9 cellular contexts compared by ENCODE assay signal in the genomic region with DNA sequence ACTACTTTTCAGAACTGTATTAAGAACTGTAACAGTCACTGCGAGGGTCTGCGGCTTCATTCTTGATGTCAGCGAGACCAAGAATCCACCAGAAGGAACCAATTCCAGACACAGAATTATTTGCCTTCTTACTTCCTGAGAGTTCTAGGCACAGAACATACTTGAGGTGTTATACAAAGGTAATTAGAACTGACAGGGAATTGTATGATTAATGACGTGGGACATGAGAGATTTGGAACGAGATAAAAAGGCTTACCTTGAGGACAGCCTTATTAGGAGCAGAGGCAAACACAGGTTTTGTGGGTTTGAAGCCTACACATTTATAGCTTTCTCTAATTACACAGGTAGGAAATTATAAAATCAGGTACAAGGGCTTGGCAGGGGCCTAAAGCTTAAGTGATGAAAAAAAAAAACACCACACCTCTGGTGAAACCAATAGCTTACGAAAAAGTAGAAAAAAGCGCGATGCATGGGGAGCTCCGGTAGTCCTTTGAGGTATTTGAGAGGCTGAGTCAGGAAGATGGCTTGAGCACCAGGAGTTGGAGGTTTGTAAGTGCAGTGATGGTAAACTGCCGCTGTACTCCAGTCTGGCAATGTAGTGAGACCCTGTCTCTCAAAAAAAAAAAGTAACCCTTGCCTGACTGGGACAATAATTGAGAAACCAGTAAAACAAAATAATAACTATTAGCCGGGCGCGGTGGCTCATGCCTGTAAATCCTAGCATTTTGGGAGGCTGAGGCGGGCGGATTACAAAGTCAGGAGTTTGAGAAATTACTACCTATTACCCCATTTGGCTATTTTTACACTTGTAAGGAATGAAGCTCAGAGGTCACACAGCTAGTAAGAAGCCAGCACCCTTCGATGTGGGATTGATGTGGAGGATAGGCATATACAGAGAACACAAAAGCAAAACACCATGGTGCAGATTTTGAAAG. TPM values are rescaled to one million over a fixed set of nuclear protein-coding genes. Genes with fewer than 3 reads are reported as not detected.
DNase-seq lines count a peak whose midpoint lies in the region; ATAC-seq, FAIRE-seq and TF ChIP-seq lines count a peak whose summit lies in the region.
"Had no signal": no experiment of that assay in that cellular context is flagged by ENCODE, and none has a peak within 500 bp of the region (broad histone marks: within the 10 kb centered on the region; RNA-seq: fewer than 3 reads in every experiment).

No MANE protein-coding gene starts in this region.

- H3K4me3 ChIP-seq in BJ (ENCODE audit: low read depth, low read length): peak overlapping the region; percentile 50
- peak overlapping the region; percentile 54 for H3K4me3 ChIP-seq in thymus (ENCODE audit: low read length)

- H3K9me3 ChIP-seq in thymus (ENCODE audit: control insufficient read depth): no peaks in the 10 kb centered on the region

- H3K4me1 Mint-ChIP-seq in activated naive CD8-positive, alpha-beta T cell treated with anti-CD3 and anti-CD28 coated beads, Interleukin-2, amount 10 ng/mL, durations not matched to agents 7 days and 5 days: peaks cover 33% of the 10 kb centered on the region

- H3K4me3 Mint-ChIP-seq in activated naive CD8-positive, alpha-beta T cell treated with anti-CD3 and anti-CD28 coated beads, Interleukin-2, amount 10 ng/mL, durations not matched to agents 7 days and 5 days: peak overlapping the region; percentile 95

- no peak for FAIRE-seq in frontal cortex (lab: Jason Lieb, UNC)

- DNase-seq in BJ (ENCODE audit: low read depth) (no peak), HuH-7.5 (ENCODE audit: low spot score) (peak; percentile 35), left kidney (ENCODE audit: low read depth, low spot score) (peak; percentile 47), frontal cortex (ENCODE audit: low spot score in 2 of 2) (no peak), NAMALWA (ENCODE audit: low spot score) (no peak)
- no peak for DNase-seq in activated naive CD8-positive, alpha-beta T cell treated with anti-CD3 and anti-CD28 coated beads, Interleukin-2, amount 10 ng/mL, durations not matched to agents 7 days and 5 days

- H3K27ac Mint-ChIP-seq in activated naive CD8-positive, alpha-beta T cell treated with anti-CD3 and anti-CD28 coated beads, Interleukin-2, amount 10 ng/mL, durations not matched to agents 7 days and 5 days: peak overlapping the region; percentile 98

- H3K27me3 ChIP-seq in BJ (ENCODE audit: control insufficient read depth, insufficient read depth, low read length) (no peaks in the 10 kb centered on the region), thymus (ENCODE audit: control insufficient read depth, insufficient read depth) (no peaks in the 10 kb centered on the region)

- peak overlapping the region; percentile 15 for H3K27ac ChIP-seq in thymus (ENCODE audit: low read depth)

- H3K9me3 Mint-ChIP-seq in activated naive CD8-positive, alpha-beta T cell treated with anti-CD3 and anti-CD28 coated beads, Interleukin-2, amount 10 ng/mL, durations not matched to agents 7 days and 5 days: no peaks in the 10 kb centered on the region

- CTCF ChIA-PET in BJ (lab: Yijun Ruan, JAX): interaction anchor here (1.1 to 4.7 kb wide), 2 partner anchors 59 to 65 kb away, joined by 3 to 38 read pairs; no protein-coding TSS in a partner anchor

- 92% methylated on average over 16 of the region's 16 CpGs for WGBS in thymus

- no peak for ATAC-seq in activated naive CD8-positive, alpha-beta T cell treated with anti-CD3 and anti-CD28 coated beads, Interleukin-2, amount 10 ng/mL, durations not matched to agents 7 days and 5 days (ENCODE audit: low read depth)
- no peak for ATAC-seq in GM18517 (IDR thresholded peaks at IDR 0.05; ENCODE audit: unreplicated experiment)

- no peaks in the 10 kb centered on the region for H3K27me3 Mint-ChIP-seq in activated naive CD8-positive, alpha-beta T cell treated with anti-CD3 and anti-CD28 coated beads, Interleukin-2, amount 10 ng/mL, durations not matched to agents 7 days and 5 days

- POLR2A ChIA-PET in BJ (lab: Charles Lee): interaction anchor here (0.6 kb wide), 2 partner anchors 59 to 191 kb away, joined by 3 read pairs; no protein-coding TSS in a partner anchor
- POLR2A ChIA-PET in activated naive CD8-positive, alpha-beta T cell treated with anti-CD3 and anti-CD28 coated beads, Interleukin-2, amount 10 ng/mL, durations not matched to agents 7 days and 5 days (lab: Charles Lee): interaction anchor here (0.6 to 3.7 kb wide), 18 partner anchors 10 to 516 kb away, joined by 3 to 23 read pairs (median 4); partner anchors contain the start of genes ACOT1, ACOT4, ACOT6 and ALDH6A1

- H3K36me3 ChIP-seq in BJ (ENCODE audit: control insufficient read depth, insufficient read depth, low read length) (no peaks in the 10 kb centered on the region), thymus (ENCODE audit: control insufficient read depth, insufficient read depth) (no peaks in the 10 kb centered on the region)

- TF ChIP-seq CTCF in BJ (IDR thresholded peaks at IDR 0.05; ENCODE audit: insufficient read depth, low read depth, low read length): no peak

- peaks cover 12% of the 10 kb centered on the region for H3K4me1 ChIP-seq in thymus (ENCODE audit: control insufficient read depth, insufficient read depth, low read length)

- peaks cover 15% of the 10 kb centered on the region for H3K36me3 Mint-ChIP-seq in activated naive CD8-positive, alpha-beta T cell treated with anti-CD3 and anti-CD28 coated beads, Interleukin-2, amount 10 ng/mL, durations not matched to agents 7 days and 5 days

RNA-seq across cellular contexts. Expression of gene ACOT2, which starts 0.8 kb away (rescaled TPM):
- polyA plus RNA-seq in BJ (2011; rRNA removed) (50.5 and 70.2 TPM in 2 replicates), thymus (13.8 TPM)
- 11.6 and 23.8 TPM in 2 replicates for polyA minus RNA-seq in BJ (2011; rRNA and poly(A)+ RNA removed)
- total RNA-seq in activated naive CD8-positive, alpha-beta T cell treated with anti-CD3 and anti-CD28 coated beads, Interleukin-2, amount 10 ng/mL, durations not matched to agents 7 days and 5 days: 10 to 100 TPM; 13.4 to 14.5 TPM
- 28.5 TPM for total RNA-seq in frontal cortex

RNA-seq across cellular contexts. Expression of gene HEATR4, which starts 9.5 kb away (rescaled TPM):
- not detected in 2 replicates for polyA plus RNA-seq in BJ (2011; rRNA removed)
- 0.05 TPM in 1 of 2 replicates, not detected in the other for polyA minus RNA-seq in BJ (2011; rRNA and poly(A)+ RNA removed)
- not detected for total RNA-seq in activated naive CD8-positive, alpha-beta T cell treated with anti-CD3 and anti-CD28 coated beads, Interleukin-2, amount 10 ng/mL, durations not matched to agents 7 days and 5 days
- 0.14 TPM for polyA plus RNA-seq in thymus
- 0.82 TPM for total RNA-seq in frontal cortex

RNA-seq across cellular contexts. Expression of gene ACOT4, which starts 23.5 kb away (rescaled TPM):
- polyA plus RNA-seq in BJ (2011; rRNA removed) (0.67 and 0.82 TPM in 2 replicates), thymus (1.6 TPM)
- polyA minus RNA-seq in BJ (2011; rRNA and poly(A)+ RNA removed): 0.21 and 0.43 TPM in 2 replicates
- 1 to 10 TPM; 1.9 TPM for total RNA-seq in activated naive CD8-positive, alpha-beta T cell treated with anti-CD3 and anti-CD28 coated beads, Interleukin-2, amount 10 ng/mL, durations not matched to agents 7 days and 5 days
- 1.2 TPM for total RNA-seq in frontal cortex

RNA-seq across cellular contexts. Expression of gene ACOT1, which starts 31.3 kb away (rescaled TPM):
- 6.1 and 8.5 TPM in 2 replicates for polyA plus RNA-seq in BJ (2011; rRNA removed)
- 1.4 and 3.8 TPM in 2 replicates for polyA minus RNA-seq in BJ (2011; rRNA and poly(A)+ RNA removed)
- total RNA-seq in activated naive CD8-positive, alpha-beta T cell treated with anti-CD3 and anti-CD28 coated beads, Interleukin-2, amount 10 ng/mL, durations not matched to agents 7 days and 5 days: 1 to 10 TPM; 1.3 to 2.0 TPM
- polyA plus RNA-seq in thymus: 3.1 TPM
- 2.4 TPM for total RNA-seq in frontal cortex

RNA-seq across cellular contexts. Expression of gene ACOT6, which starts 44.1 kb away (rescaled TPM):
- polyA plus RNA-seq in BJ (2011; rRNA removed): not detected in 2 replicates
- polyA minus RNA-seq in BJ (2011; rRNA and poly(A)+ RNA removed): not detected in 2 replicates
- total RNA-seq in activated naive CD8-positive, alpha-beta T cell treated with anti-CD3 and anti-CD28 coated beads, Interleukin-2, amount 10 ng/mL, durations not matched to agents 7 days and 5 days: not detected
- 0.05 TPM for polyA plus RNA-seq in thymus
- total RNA-seq in frontal cortex: not detected
- total RNA-seq: mucosa of descending colon had no signal

Comparison
In these comparisons a context has a peak if more than half of its experiments do, and no peak if none do; other contexts are left out.
1. DNase-seq: peak in HuH-7.5 (single experiment) and left kidney (single experiment); none in BJ (single experiment), activated naive CD8-positive, alpha-beta T cell treated with anti-CD3 and anti-CD28 coated beads, Interleukin-2, amount 10 ng/mL, durations not matched to agents 7 days and 5 days (single experiment), frontal cortex (0 of 2) and NAMALWA (single experiment).